22 cellular contexts compared by ENCODE assay signal in the genomic region with DNA sequence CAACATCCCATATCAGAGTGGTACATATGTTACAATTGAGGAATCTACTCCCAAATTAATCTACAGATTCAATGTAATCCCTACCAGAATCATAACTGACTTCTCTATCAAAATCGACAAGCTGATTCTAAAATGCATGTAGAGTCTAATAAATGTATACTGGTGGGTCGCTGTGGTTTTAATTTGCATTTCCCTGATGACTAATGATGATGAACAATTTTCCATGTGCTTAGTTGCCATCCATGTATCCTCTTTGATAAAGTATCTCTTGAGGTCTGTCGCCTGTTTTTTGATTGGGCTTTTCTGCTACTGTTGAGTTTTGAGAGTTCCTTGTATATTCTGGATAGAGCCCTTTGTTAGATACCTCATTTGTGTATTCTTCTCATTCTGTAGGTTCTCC. TPM values are rescaled to one million over a fixed set of nuclear protein-coding genes. Genes with fewer than 3 reads are reported as not detected.
A peak's percentile ranks its signal among the peaks of the same experiment; 100 is the strongest.
DNase-seq lines count a peak whose midpoint lies in the region; ATAC-seq and TF ChIP-seq lines count a peak whose summit lies in the region.
"Had no signal": no experiment of that assay in that cellular context is flagged by ENCODE, and none has a peak within 500 bp of the region (broad histone marks: within the 10 kb centered on the region; RNA-seq: fewer than 3 reads in every experiment).

No MANE protein-coding gene starts in this region.

- H3K27ac ChIP-seq in ascending aorta = no peak overlapping the region
- H3K27ac ChIP-seq: A549; BLaER1 treated with 17β-estradiol and CSF1 and Interleukin-3, amounts not matched to agents 10 nM and 100 nM; neural progenitor cell; VCaP had no signal

- peaks cover 12% of the 10 kb centered on the region for H3K36me3 Mint-ChIP-seq in activated CD8-positive, alpha-beta memory T cell treated with anti-CD3 and anti-CD28 coated beads, Interleukin-2, amount 10 ng/mL, durations not matched to agents 7 days and 5 days
- H3K36me3 Mint-ChIP-seq in activated naive CD8-positive, alpha-beta T cell treated with anti-CD3 and anti-CD28 coated beads for 36 hours = peaks cover 19% of the 10 kb centered on the region
- H3K36me3 Mint-ChIP-seq in stimulated activated effector memory CD8-positive, alpha-beta T cell treated with anti-CD3 and anti-CD28 coated beads, Interleukin-12 subunit alpha, Interleukin-12 subunit beta, amount 100 ng/mL, for 72 hours = peaks cover 14% of the 10 kb centered on the region

- CTCF ChIA-PET in activated CD8-positive, alpha-beta memory T cell treated with anti-CD3 and anti-CD28 coated beads, Interleukin-2, amount 10 ng/mL, durations not matched to agents 7 days and 5 days (lab: Charles Lee) = interaction anchor here (0.8 to 1.5 kb wide), 3 partner anchors 15 to 197 kb away, joined by 3 to 4 read pairs (median 3); no protein-coding TSS in a partner anchor

- intact Hi-C loops in ascending aorta (cut with DNase I) = no loop called here

- H3K9ac ChIP-seq in Loucy (ENCODE audit: low read depth, low read length, poor library complexity, severe bottlenecking) = no peak overlapping the region
- H3K9ac ChIP-seq: BLaER1 treated with 17β-estradiol and CSF1 and Interleukin-3, amounts not matched to agents 10 nM and 100 nM; neural progenitor cell had no signal

- H3K4me3 ChIP-seq in Loucy (ENCODE audit: low read length, poor library complexity, severe bottlenecking) (peak overlapping the region; percentile 29), ascending aorta (no peak overlapping the region)
- H3K4me3 ChIP-seq: A549; BLaER1 treated with 17β-estradiol and CSF1 and Interleukin-3, amounts not matched to agents 10 nM and 100 nM; neural progenitor cell; smooth muscle cell had no signal

- peak overlapping the region; percentile 26 for H3K4me3 Mint-ChIP-seq in activated CD8-positive, alpha-beta memory T cell treated with anti-CD3 and anti-CD28 coated beads, Interleukin-2, amount 10 ng/mL, durations not matched to agents 7 days and 5 days
- peak overlapping the region; percentile 44 for H3K4me3 Mint-ChIP-seq in activated naive CD8-positive, alpha-beta T cell treated with anti-CD3 and anti-CD28 coated beads for 36 hours
- H3K4me3 Mint-ChIP-seq in stimulated activated effector memory CD8-positive, alpha-beta T cell treated with anti-CD3 and anti-CD28 coated beads, Interleukin-12 subunit alpha, Interleukin-12 subunit beta, amount 100 ng/mL, for 72 hours = peak overlapping the region; percentile 70
- H3K4me3 Mint-ChIP-seq: brain, mesothelial cell of epicardium, neural progenitor cell had no signal

- H3K27me3 Mint-ChIP-seq in activated CD8-positive, alpha-beta memory T cell treated with anti-CD3 and anti-CD28 coated beads, Interleukin-2, amount 10 ng/mL, durations not matched to agents 7 days and 5 days = no peaks in the 10 kb centered on the region
- H3K27me3 Mint-ChIP-seq in activated naive CD8-positive, alpha-beta T cell treated with anti-CD3 and anti-CD28 coated beads for 36 hours = no peaks in the 10 kb centered on the region
- H3K27me3 Mint-ChIP-seq: brain had no signal

- peak overlapping the region; percentile 55 for H3K4me2 ChIP-seq in Loucy (ENCODE audit: low read depth, low read length, poor library complexity, severe bottlenecking)
- H3K4me2 ChIP-seq: A549; BLaER1 treated with 17β-estradiol and CSF1 and Interleukin-3, amounts not matched to agents 10 nM and 100 nM; neural progenitor cell; smooth muscle cell had no signal

- peak; percentile 43 for ATAC-seq in activated CD8-positive, alpha-beta memory T cell treated with anti-CD3 and anti-CD28 coated beads, Interleukin-2, amount 10 ng/mL, durations not matched to agents 7 days and 5 days
- ATAC-seq in stimulated activated effector memory CD8-positive, alpha-beta T cell treated with anti-CD3 and anti-CD28 coated beads, Interleukin-12 subunit alpha, Interleukin-12 subunit beta, amount 100 ng/mL, for 72 hours = peak; percentile 54
- ATAC-seq in GM18858 (IDR thresholded peaks at IDR 0.05; ENCODE audit: unreplicated experiment) = no peak
- ATAC-seq: A549 had no signal

- H3K27me3 ChIP-seq in Loucy (ENCODE audit: insufficient read depth, low read length, poor library complexity, severe bottlenecking) = no peaks in the 10 kb centered on the region
- no peaks in the 10 kb centered on the region for H3K27me3 ChIP-seq in ascending aorta
- H3K27me3 ChIP-seq: BLaER1 treated with 17β-estradiol and CSF1 and Interleukin-3, amounts not matched to agents 10 nM and 100 nM; neural progenitor cell had no signal

- H3K4me1 ChIP-seq in Loucy (ENCODE audit: insufficient read depth, low read length, poor library complexity, severe bottlenecking) = peaks cover 46% of the 10 kb centered on the region
- peaks cover 0 to 13% of the 10 kb centered on the region in 2 donors for H3K4me1 ChIP-seq in ascending aorta
- H3K4me1 ChIP-seq: A549 had no signal

- peaks cover 83% of the 10 kb centered on the region for H3K79me2 ChIP-seq in Loucy (ENCODE audit: insufficient read depth, low read length)

- no peaks in the 10 kb centered on the region for H3K9me3 Mint-ChIP-seq in activated CD8-positive, alpha-beta memory T cell treated with anti-CD3 and anti-CD28 coated beads, Interleukin-2, amount 10 ng/mL, durations not matched to agents 7 days and 5 days (ENCODE audit: low read depth)
- no peaks in the 10 kb centered on the region for H3K9me3 Mint-ChIP-seq in activated naive CD8-positive, alpha-beta T cell treated with anti-CD3 and anti-CD28 coated beads for 36 hours
- no peaks in the 10 kb centered on the region for H3K9me3 Mint-ChIP-seq in stimulated activated effector memory CD8-positive, alpha-beta T cell treated with anti-CD3 and anti-CD28 coated beads, Interleukin-12 subunit alpha, Interleukin-12 subunit beta, amount 100 ng/mL, for 72 hours

- no peaks in the 10 kb centered on the region for H3K9me2 ChIP-seq in Loucy (replicated peaks; ENCODE audit: low read depth, low read length)

- DNase-seq in activated CD8-positive, alpha-beta memory T cell treated with anti-CD3 and anti-CD28 coated beads, Interleukin-2, amount 10 ng/mL, durations not matched to agents 7 days and 5 days = no peak
- DNase-seq in activated CD8-positive, alpha-beta memory T cell treated with anti-CD3 and anti-CD28 coated beads, Interleukin-2, amount 50 U/mL, for 48 hours = no peak
- no peak for DNase-seq in activated naive CD8-positive, alpha-beta T cell treated with anti-CD3 and anti-CD28 coated beads for 36 hours
- no peak for DNase-seq in stimulated activated effector memory CD8-positive, alpha-beta T cell treated with anti-CD3 and anti-CD28 coated beads, Interleukin-12 subunit alpha, Interleukin-12 subunit beta, amount 100 ng/mL, for 72 hours (ENCODE audit: low spot score in 2 of 2)
- no peak for DNase-seq in ascending aorta (ENCODE audit: low spot score in 2 of 2)
- no peak for DNase-seq in stimulated activated CD4-positive, alpha-beta T cell treated with anti-CD3 and anti-CD28 coated beads, Interleukin-1b, Interleukin-23, amount 100 ng/mL, for 48 hours
- DNase-seq: foreskin fibroblast; GOT3; kidney glomerular epithelial cell; MM.1S; NCI-H187; NCI-H345; stimulated activated CD8-positive, alpha-beta memory T cell treated with anti-CD3 and anti-CD28 coated beads, Interleukin-4, amount 100 ng/mL, for 48 hours had no signal

- peak overlapping the region; percentile 66 for H3K27ac Mint-ChIP-seq in activated CD8-positive, alpha-beta memory T cell treated with anti-CD3 and anti-CD28 coated beads, Interleukin-2, amount 10 ng/mL, durations not matched to agents 7 days and 5 days
- peak overlapping the region; percentile 87 for H3K27ac Mint-ChIP-seq in activated naive CD8-positive, alpha-beta T cell treated with anti-CD3 and anti-CD28 coated beads for 36 hours
- H3K27ac Mint-ChIP-seq in stimulated activated effector memory CD8-positive, alpha-beta T cell treated with anti-CD3 and anti-CD28 coated beads, Interleukin-12 subunit alpha, Interleukin-12 subunit beta, amount 100 ng/mL, for 72 hours = peak overlapping the region; percentile 94
- H3K27ac Mint-ChIP-seq: brain, mesothelial cell of epicardium, neural progenitor cell had no signal

- no peak for TF ChIP-seq CTCF in Loucy (conservative IDR thresholded peaks at IDR 0.05; ENCODE audit: low read length)
- TF ChIP-seq CTCF in ascending aorta (IDR thresholded peaks at IDR 0.05) = no peak

- peaks cover 8% of the 10 kb centered on the region; the same call in 1 of the 2 replicates for H3F3A ChIP-seq in Loucy (ENCODE audit: low read depth)

- H3K4me1 Mint-ChIP-seq in activated CD8-positive, alpha-beta memory T cell treated with anti-CD3 and anti-CD28 coated beads, Interleukin-2, amount 10 ng/mL, durations not matched to agents 7 days and 5 days = peaks cover 44% of the 10 kb centered on the region
- H3K4me1 Mint-ChIP-seq in activated naive CD8-positive, alpha-beta T cell treated with anti-CD3 and anti-CD28 coated beads for 36 hours = peaks cover 61% of the 10 kb centered on the region
- H3K4me1 Mint-ChIP-seq in stimulated activated effector memory CD8-positive, alpha-beta T cell treated with anti-CD3 and anti-CD28 coated beads, Interleukin-12 subunit alpha, Interleukin-12 subunit beta, amount 100 ng/mL, for 72 hours = peaks cover 64% of the 10 kb centered on the region

- H2AFZ ChIP-seq in Loucy (ENCODE audit: low read length) = no peak overlapping the region
- H2AFZ ChIP-seq: neural progenitor cell had no signal

- peaks cover 8% of the 10 kb centered on the region for H4K20me1 ChIP-seq in Loucy (ENCODE audit: insufficient read depth, low read length, poor library complexity, severe bottlenecking)
- H4K20me1 ChIP-seq: BLaER1 treated with 17β-estradiol and CSF1 and Interleukin-3, amounts not matched to agents 10 nM and 100 nM had no signal

- H3K36me3 ChIP-seq in Loucy (ENCODE audit: insufficient read depth, low read length) (no peaks in the 10 kb centered on the region), ascending aorta (no peaks in the 10 kb centered on the region)
- H3K36me3 ChIP-seq: neural progenitor cell had no signal

- H3K9me3 ChIP-seq in Loucy (ENCODE audit: insufficient read depth, low read depth, low read length) = no peaks in the 10 kb centered on the region
- H3K9me3 ChIP-seq in ascending aorta = no peaks in the 10 kb centered on the region
- H3K9me3 ChIP-seq: A549 had no signal

RNA-seq across cellular contexts. Expression of gene KLF12, which starts 43.8 kb away (rescaled TPM):
- total RNA-seq in activated CD8-positive, alpha-beta memory T cell treated with anti-CD3 and anti-CD28 coated beads, Interleukin-2, amount 10 ng/mL, durations not matched to agents 7 days and 5 days = 10 to 100 TPM; 15.6 to 28.1 TPM
- total RNA-seq in activated naive CD8-positive, alpha-beta T cell treated with anti-CD3 and anti-CD28 coated beads for 36 hours = 10 to 100 TPM; 13.5 to 16.7 TPM
- 17.9 TPM for total RNA-seq in ascending aorta
